In genomic region chr17:82013341-82013740, GRCh38 we compare ENCODE assay signal across 14 cellular contexts. TPM values are rescaled to one million over a fixed set of nuclear protein-coding genes. Genes with fewer than 3 reads are reported as not detected.
DNase-seq lines count a peak whose midpoint lies in the region; ATAC-seq and TF ChIP-seq lines count a peak whose summit lies in the region.
"Had no signal": no experiment of that assay in that cellular context is flagged by ENCODE, and none has a peak within 500 bp of the region (broad histone marks: within the 10 kb centered on the region; RNA-seq: fewer than 3 reads in every experiment).

No MANE protein-coding gene starts in this region.

- H3K4me2 ChIP-seq in BLaER1 treated with 17β-estradiol and CSF1 and Interleukin-3, amounts not matched to agents 10 nM and 100 nM, result peak overlapping the region in 9 of 11 experiments; percentile 44 to 86 (median 75); a peak in 19 of 22 replicates
- no peak overlapping the region for H3K4me2 ChIP-seq in neuronal stem cell (ENCODE audit: insufficient read depth, low read length, poor library complexity, severe bottlenecking)

- H4K8ac ChIP-seq in neuronal stem cell (ENCODE audit: low read depth, low read length), result no peak overlapping the region

- no peaks in the 10 kb centered on the region for H3K79me1 ChIP-seq in neuronal stem cell (ENCODE audit: low read depth, low read length)

- no peak overlapping the region for H2AFZ ChIP-seq in neuronal stem cell (ENCODE audit: low read length)

- H3K4me3 ChIP-seq in BLaER1 treated with 17β-estradiol and CSF1 and Interleukin-3, amounts not matched to agents 10 nM and 100 nM, result no peak overlapping the region
- H3K4me3 ChIP-seq in cardiac muscle cell, result no peak overlapping the region
- no peak overlapping the region for H3K4me3 ChIP-seq in neuronal stem cell (ENCODE audit: low read length in 2 of 2)
- H3K4me3 ChIP-seq: pancreas had no signal

- no peak overlapping the region for H4K91ac ChIP-seq in neuronal stem cell (ENCODE audit: low read depth, low read length, poor library complexity)

- no peak for TF ChIP-seq CTCF in cardiac muscle cell (IDR thresholded peaks at IDR 0.05; ENCODE audit: low read depth, low read length)

- H2BK12ac ChIP-seq in neuronal stem cell (ENCODE audit: low read length), result peak overlapping the region; percentile 73

- H3K14ac ChIP-seq in neuronal stem cell (ENCODE audit: low read length), result no peak overlapping the region

- no peaks in the 10 kb centered on the region for H3K9me3 ChIP-seq in BLaER1 treated with 17β-estradiol and CSF1 and Interleukin-3, amounts not matched to agents 10 nM and 100 nM (replicated peaks in 1 of 11)
- H3K9me3 ChIP-seq in cardiac muscle cell (ENCODE audit: low read depth), result no peaks in the 10 kb centered on the region
- H3K9me3 ChIP-seq in neuronal stem cell (replicated peaks in 1 of 2; ENCODE audit: control insufficient read depth in 2 of 2, insufficient read depth in 1 of 2, low read depth in 1 of 2, low read length in 2 of 2), result no peaks in the 10 kb centered on the region
- H3K9me3 ChIP-seq: pancreas had no signal

- H2BK5ac ChIP-seq in neuronal stem cell (ENCODE audit: low read length), result no peak overlapping the region

- peak; percentile 46 for DNase-seq in SW480 (ENCODE audit: low spot score)
- no peak for DNase-seq in cardiac muscle cell (ENCODE audit: low read depth in 1 of 2, low spot score in 1 of 2)
- no peak for DNase-seq in neuronal stem cell (ENCODE audit: low spot score)
- no peak for DNase-seq in NCI-H345 (lab: John Stamatoyannopoulos, UW)
- DNase-seq: activated CD4-positive, alpha-beta T cell treated with anti-CD3 and anti-CD28 coated beads for 48 hours; activated naive CD8-positive, alpha-beta T cell treated with anti-CD3 and anti-CD28 coated beads, Interleukin-2, amount 50 U/mL, for 24 hours; activated T-cell treated with anti-CD3 and anti-CD28 coated beads, Interleukin-2, amount 50 U/mL, for 4 hours; OCI-M1; pancreas; T-helper 17 cell had no signal

- peaks cover 2 to 14% (median 6%) of the 10 kb centered on the region in 11 experiments; a peak in 17 of 22 replicates for H3K36me3 ChIP-seq in BLaER1 treated with 17β-estradiol and CSF1 and Interleukin-3, amounts not matched to agents 10 nM and 100 nM
- H3K36me3 ChIP-seq in cardiac muscle cell (no peaks in the 10 kb centered on the region), neuronal stem cell (replicated peaks in 1 of 2; ENCODE audit: control insufficient read depth in 2 of 2, insufficient read depth in 2 of 2, low read length in 2 of 2) (peaks cover 1 to 15% of the 10 kb centered on the region in 2 donors)
- H3K36me3 ChIP-seq: pancreas had no signal

- no peak overlapping the region for H3K27ac ChIP-seq in BLaER1 treated with 17β-estradiol and CSF1 and Interleukin-3, amounts not matched to agents 10 nM and 100 nM
- H3K27ac ChIP-seq in cardiac muscle cell, result peak overlapping the region; percentile 89
- no peak overlapping the region for H3K27ac ChIP-seq in neuronal stem cell (replicated peaks; ENCODE audit: low read length)
- H3K27ac ChIP-seq: pancreas had no signal

- no peak overlapping the region for H3K4ac ChIP-seq in neuronal stem cell (ENCODE audit: low read length)

- ATAC-seq in HG02763 (IDR thresholded peaks at IDR 0.05; ENCODE audit: unreplicated experiment) (no peak), GM19351 (IDR thresholded peaks at IDR 0.05; ENCODE audit: unreplicated experiment) (no peak), GM19397 (IDR thresholded peaks at IDR 0.05; ENCODE audit: unreplicated experiment) (no peak)
- ATAC-seq: activated naive CD8-positive, alpha-beta T cell treated with anti-CD3 and anti-CD28 coated beads, Interleukin-2, amount 50 U/mL, for 24 hours; activated T-cell treated with anti-CD3 and anti-CD28 coated beads, Interleukin-2, amount 50 U/mL, for 4 hours; pancreas; T-helper 17 cell had no signal

- H3K4me1 ChIP-seq in BLaER1 treated with 17β-estradiol and CSF1 and Interleukin-3, amounts not matched to agents 10 nM and 100 nM, result peaks cover 0 to 64% (median 43%) of the 10 kb centered on the region in 10 experiments; a peak in 18 of 20 replicates
- peaks cover 18% of the 10 kb centered on the region for H3K4me1 ChIP-seq in cardiac muscle cell (ENCODE audit: low read depth)
- peaks cover 0 to 15% of the 10 kb centered on the region in 2 donors for H3K4me1 ChIP-seq in neuronal stem cell (ENCODE audit: control insufficient read depth in 2 of 2, insufficient read depth in 1 of 2, low read depth in 1 of 2, low read length in 2 of 2)

- H3K23ac ChIP-seq in neuronal stem cell (ENCODE audit: low read depth, low read length, poor library complexity), result peak overlapping the region; percentile 20

- peaks cover 0 to 88% (median 60%) of the 10 kb centered on the region in 11 experiments; a peak in 19 of 22 replicates for H4K20me1 ChIP-seq in BLaER1 treated with 17β-estradiol and CSF1 and Interleukin-3, amounts not matched to agents 10 nM and 100 nM

- H2BK120ac ChIP-seq in neuronal stem cell (ENCODE audit: low read depth, low read length), result no peak overlapping the region

- H2AK5ac ChIP-seq in neuronal stem cell (ENCODE audit: low read depth, low read length), result no peak overlapping the region

- WGBS in neuronal stem cell (ENCODE audit: extremely low coverage in 2 of 2, insufficient read length in 2 of 2, insufficient replicate concordance in 1 of 2), 2 donors, result no CpG with 5 or more reads among the region's 22 CpGs

- peaks cover 6 to 44% (median 30%) of the 10 kb centered on the region in 11 experiments; a peak in 21 of 22 replicates for H3K27me3 ChIP-seq in BLaER1 treated with 17β-estradiol and CSF1 and Interleukin-3, amounts not matched to agents 10 nM and 100 nM
- H3K27me3 ChIP-seq in cardiac muscle cell (no peaks in the 10 kb centered on the region), neuronal stem cell (ENCODE audit: control insufficient read depth in 3 of 3, insufficient read depth in 3 of 3, low read depth in 1 of 3, low read length in 3 of 3) (no peaks in the 10 kb centered on the region)
- H3K27me3 ChIP-seq: pancreas had no signal

- peak overlapping the region; percentile 76 for H3K18ac ChIP-seq in neuronal stem cell (ENCODE audit: low read length)

- no peak overlapping the region for H2BK15ac ChIP-seq in neuronal stem cell (ENCODE audit: low read length)

- H3K9ac ChIP-seq in BLaER1 treated with 17β-estradiol and CSF1 and Interleukin-3, amounts not matched to agents 10 nM and 100 nM, result peak overlapping the region in 5 of 11 experiments; percentile 5 to 71 (median 52); a peak in 7 of 22 replicates
- peak overlapping the region; percentile 70 for H3K9ac ChIP-seq in neuronal stem cell (ENCODE audit: low read depth, low read length, poor library complexity)

RNA-seq across cellular contexts. Expression of gene CENPX, which starts 9.3 kb away (rescaled TPM):
- total RNA-seq in cardiac muscle cell, result 82.9 and 108 TPM in 2 replicates
- 98.2 and 129 TPM in 2 replicates for polyA plus RNA-seq in cardiac muscle cell
- polyA plus RNA-seq in neuronal stem cell (2013, experiment 1 of 2), result 45.1 TPM
- 45.1 TPM for polyA plus RNA-seq in neuronal stem cell (2013, experiment 2 of 2)

RNA-seq across cellular contexts. Expression of gene LRRC45, which starts 9.8 kb away (rescaled TPM):
- 36.5 and 43.3 TPM in 2 replicates for total RNA-seq in cardiac muscle cell
- 15.2 and 31.8 TPM in 2 replicates for polyA plus RNA-seq in cardiac muscle cell
- 13.2 TPM for polyA plus RNA-seq in neuronal stem cell (2013, experiment 1 of 2)
- 12.5 TPM for polyA plus RNA-seq in neuronal stem cell (2013, experiment 2 of 2)

RNA-seq across cellular contexts. Expression of gene RAC3, which starts 18.1 kb away (rescaled TPM):
- 58.7 and 73.7 TPM in 2 replicates for total RNA-seq in cardiac muscle cell
- polyA plus RNA-seq in cardiac muscle cell, result 9.9 and 16.4 TPM in 2 replicates
- 61.3 TPM for polyA plus RNA-seq in neuronal stem cell (2013, experiment 1 of 2)
- polyA plus RNA-seq in neuronal stem cell (2013, experiment 2 of 2), result 55.7 TPM

RNA-seq across cellular contexts. Expression of gene DCXR, which starts 24.2 kb away (rescaled TPM):
- total RNA-seq in cardiac muscle cell, result 164 and 256 TPM in 2 replicates
- 228 and 312 TPM in 2 replicates for polyA plus RNA-seq in cardiac muscle cell
- 72.9 TPM for polyA plus RNA-seq in neuronal stem cell (2013, experiment 1 of 2)
- 72.2 TPM for polyA plus RNA-seq in neuronal stem cell (2013, experiment 2 of 2)

RNA-seq across cellular contexts. Expression of gene ASPSCR1, which starts 35.9 kb away (rescaled TPM):
- 48.5 and 58.9 TPM in 2 replicates for total RNA-seq in cardiac muscle cell
- 63.1 and 74.0 TPM in 2 replicates for polyA plus RNA-seq in cardiac muscle cell
- polyA plus RNA-seq in neuronal stem cell (2013, experiment 1 of 2), result 21.8 TPM
- polyA plus RNA-seq in neuronal stem cell (2013, experiment 2 of 2), result 24.2 TPM
